Comparison of ENCODE assay signal across 11 cellular contexts in genomic region chr2:101341421-101341820, GRCh38. TPM values are rescaled to one million over a fixed set of nuclear protein-coding genes. Genes with fewer than 3 reads are reported as not detected.
A peak's percentile ranks its signal among the peaks of the same experiment; 100 is the strongest.
DNase-seq lines count a peak whose midpoint lies in the region; ATAC-seq, FAIRE-seq and TF ChIP-seq lines count a peak whose summit lies in the region.
"Had no signal": no experiment of that assay in that cellular context is flagged by ENCODE, and none has a peak within 500 bp of the region (broad histone marks: within the 10 kb centered on the region; RNA-seq: fewer than 3 reads in every experiment).

No MANE protein-coding gene starts in this region.

- no peak for TF ChIP-seq POLR2A in GM12892 (IDR thresholded peaks at IDR 0.05; ENCODE audit: low read depth, low read length)

- no peaks in the 10 kb centered on the region for H3K27me3 ChIP-seq in GM23338 (ENCODE audit: insufficient read depth)
- H3K27me3 ChIP-seq in PC-3 (ENCODE audit: low read length) = no peaks in the 10 kb centered on the region

- DNase-seq in GM23338 (ENCODE audit: low spot score) (peak; percentile 65), PC-3 (no peak), progenitor cell of endocrine pancreas (ENCODE audit: low spot score, unreplicated experiment) (no peak), NCI-H2029 treated with DMSO at 0.1 percent for 48 hours (lab: John Stamatoyannopoulos, UW) (no peak), GM12892 (ENCODE audit: insufficient read length) (no peak), Calu3 (no peak)
- DNase-seq in activated T-cell treated with anti-CD3 and anti-CD28 coated beads, Interleukin-2, amount 50 U/mL, for 4 hours = peak; percentile 23
- DNase-seq in stimulated activated CD4-positive, alpha-beta T cell treated with anti-CD3 and anti-CD28 coated beads, Interleukin-12 subunit alpha, Interleukin-12 subunit beta, amount 100 ng/mL, for 4 hours = peak; percentile 27

- H4K20me1 ChIP-seq in GM23338 (replicated peaks; ENCODE audit: insufficient read depth) (no peaks in the 10 kb centered on the region), PC-3 (ENCODE audit: low read length) (no peaks in the 10 kb centered on the region)

- H3K27ac ChIP-seq in GM23338 (ENCODE audit: low read depth) (no peak overlapping the region), PC-3 (ENCODE audit: low read length) (peak overlapping the region; percentile 35)

- TF ChIP-seq CTCF in GM23338 (conservative IDR thresholded peaks at IDR 0.05; ENCODE audit: low read depth in 2 of 2) (no peak), PC-3 (conservative IDR thresholded peaks at IDR 0.05; ENCODE audit: low read depth, low read length) (no peak), progenitor cell of endocrine pancreas (IDR thresholded peaks at IDR 0.05; ENCODE audit: unreplicated experiment) (no peak), Calu3 (IDR thresholded peaks at IDR 0.05; ENCODE audit: unreplicated experiment) (no peak)

- no peak for FAIRE-seq in GM12892 (lab: Jason Lieb, UNC)
- FAIRE-seq: bronchial epithelial cell, GM12891 had no signal

- POLR2A ChIA-PET in PC-3 (lab: Charles Lee; ENCODE audit: unreplicated experiment) = interaction anchor here (0.6 to 1.1 kb wide), 2 partner anchors 13 to 203 kb away, joined by 3 to 6 read pairs; no protein-coding TSS in a partner anchor

- CTCF ChIA-PET in PC-3 (lab: Charles Lee) = interaction anchor here (0.5 to 1.6 kb wide), 13 partner anchors 33 to 490 kb away, joined by 3 to 31 read pairs (median 4); partner anchors contain the start of genes CREG2, MAP4K4 and RNF149
- CTCF ChIA-PET in Calu3 (lab: Charles Lee) = interaction anchor here (0.6 to 1.7 kb wide), 11 partner anchors 11 to 543 kb away, joined by 3 to 16 read pairs (median 3); partner anchors contain the start of gene CREG2

- ATAC-seq in GM23338 = peak; percentile 56
- no peak; the same call in 1 of the 2 replicates for ATAC-seq in PC-3
- peak in 1 of 2 donors; percentile 48 for ATAC-seq in activated T-cell treated with anti-CD3 and anti-CD28 coated beads, Interleukin-2, amount 50 U/mL, for 4 hours

- H2AFZ ChIP-seq in GM23338 (no peak overlapping the region), PC-3 (ENCODE audit: low read length) (peak overlapping the region; percentile 52)

- H3K4me1 Mint-ChIP-seq in GM23338 (peaks cover 40% of the 10 kb centered on the region), progenitor cell of endocrine pancreas (ENCODE audit: low read depth) (peaks cover 21% of the 10 kb centered on the region), Calu3 (ENCODE audit: low read depth, unreplicated experiment) (peaks cover 34% of the 10 kb centered on the region)
- peaks cover 26% of the 10 kb centered on the region for H3K4me1 Mint-ChIP-seq in activated T-cell treated with anti-CD3 and anti-CD28 coated beads, Interleukin-2, amount 50 U/mL, for 4 hours (ENCODE audit: low read depth)

- H3K9me3 Mint-ChIP-seq in GM23338 = peaks cover 14% of the 10 kb centered on the region
- no peaks in the 10 kb centered on the region for H3K9me3 Mint-ChIP-seq in activated T-cell treated with anti-CD3 and anti-CD28 coated beads, Interleukin-2, amount 50 U/mL, for 4 hours
- no peaks in the 10 kb centered on the region for H3K9me3 Mint-ChIP-seq in progenitor cell of endocrine pancreas (ENCODE audit: low read depth)
- H3K9me3 Mint-ChIP-seq in Calu3 (ENCODE audit: low read depth, unreplicated experiment) = no peaks in the 10 kb centered on the region
- H3K9me3 Mint-ChIP-seq: naive B cell had no signal

- H3K4me1 ChIP-seq in GM23338 (ENCODE audit: insufficient read depth) (peaks cover 24% of the 10 kb centered on the region), PC-3 (ENCODE audit: insufficient read depth, low read length) (peaks cover 42% of the 10 kb centered on the region)

- H3K4me3 Mint-ChIP-seq in GM23338 (no peak overlapping the region), progenitor cell of endocrine pancreas (ENCODE audit: low read depth) (no peak overlapping the region), Calu3 (ENCODE audit: low read depth, unreplicated experiment) (no peak overlapping the region)
- no peak overlapping the region for H3K4me3 Mint-ChIP-seq in activated T-cell treated with anti-CD3 and anti-CD28 coated beads, Interleukin-2, amount 50 U/mL, for 4 hours
- H3K4me3 Mint-ChIP-seq: naive B cell had no signal

- 0 out of 2 replicates have a peak overlapping the region, but pooled peaks have one; percentile 47 for H3K9ac ChIP-seq in PC-3 (ENCODE audit: low read length)

- H3K27me3 Mint-ChIP-seq in GM23338 (ENCODE audit: insufficient read depth, low read depth, poor library complexity) (peaks cover 13% of the 10 kb centered on the region), progenitor cell of endocrine pancreas (no peaks in the 10 kb centered on the region), Calu3 (ENCODE audit: unreplicated experiment) (no peaks in the 10 kb centered on the region)
- H3K27me3 Mint-ChIP-seq in activated T-cell treated with anti-CD3 and anti-CD28 coated beads, Interleukin-2, amount 50 U/mL, for 4 hours (ENCODE audit: low read depth) = no peaks in the 10 kb centered on the region

- BruUV-seq in PC-3 (replicated peaks; lab: Mats Ljungman, UMichigan) (no TSS peak), Calu3 (replicated peaks; lab: Mats Ljungman, UMichigan) (no TSS peak)

- H3K9me2 ChIP-seq in GM23338 (ENCODE audit: insufficient read depth) (no peaks in the 10 kb centered on the region), PC-3 (replicated peaks; ENCODE audit: low read length) (no peaks in the 10 kb centered on the region)

- H3K4me2 ChIP-seq in GM23338 (no peak overlapping the region), PC-3 (ENCODE audit: low read length) (peak overlapping the region; percentile 47)

- no peaks in the 10 kb centered on the region for H3K9me3 ChIP-seq in PC-3 (ENCODE audit: low read length)

- H3F3A ChIP-seq in GM23338 (replicated peaks; ENCODE audit: low read depth) (peaks cover 6% of the 10 kb centered on the region; the same call in 1 of the 2 replicates), PC-3 (ENCODE audit: low read length, unreplicated experiment) (no peaks in the 10 kb centered on the region)

- H3K36me3 ChIP-seq in GM23338 (ENCODE audit: insufficient read depth) (no peaks in the 10 kb centered on the region), PC-3 (ENCODE audit: low read depth, low read length) (no peaks in the 10 kb centered on the region)

- intact Hi-C loops in PC-3 (cut with micrococcal nuclease) (loop anchor here (5.0 kb wide), 2 partner anchors 356 to 491 kb away; partner anchors contain the start of gene MAP4K4), Calu3 (cut with micrococcal nuclease; ENCODE audit: unreplicated experiment) (loop anchor here (2.0 kb wide), 1 partner anchor 491 kb away; no protein-coding TSS in a partner anchor)

- H3K79me2 ChIP-seq in GM23338 (replicated peaks; ENCODE audit: insufficient read depth) = no peaks in the 10 kb centered on the region
- H3K79me2 ChIP-seq in PC-3 (ENCODE audit: low read length) = no peaks in the 10 kb centered on the region

- H3K36me3 Mint-ChIP-seq in GM23338 (ENCODE audit: low read depth) (peaks cover 6% of the 10 kb centered on the region; the same call in 1 of the 3 replicates), progenitor cell of endocrine pancreas (ENCODE audit: insufficient read depth) (no peaks in the 10 kb centered on the region), Calu3 (ENCODE audit: insufficient read depth, unreplicated experiment) (peaks cover 4% of the 10 kb centered on the region)
- H3K36me3 Mint-ChIP-seq in activated T-cell treated with anti-CD3 and anti-CD28 coated beads, Interleukin-2, amount 50 U/mL, for 4 hours (ENCODE audit: insufficient read depth) = no peaks in the 10 kb centered on the region
- H3K36me3 Mint-ChIP-seq: naive B cell had no signal

- H3K4me3 ChIP-seq in GM23338 (no peak overlapping the region), PC-3 (ENCODE audit: low read length) (no peak overlapping the region)

- H3K27ac Mint-ChIP-seq in GM23338 (no peak overlapping the region), progenitor cell of endocrine pancreas (no peak overlapping the region), Calu3 (ENCODE audit: unreplicated experiment) (no peak overlapping the region)
- H3K27ac Mint-ChIP-seq: naive B cell had no signal

TF ChIP-seq in GM23338, 12 proteins besides CTCF, POLR2A, EP300 and RAD21:
- TF ChIP-seq ZNF114 (CRISPR knock-in tag; IDR thresholded peaks at IDR 0.05) (no peak), ZNF331 (CRISPR knock-in tag; IDR thresholded peaks at IDR 0.05; ENCODE audit: low read depth) (no peak)

RNA-seq across cellular contexts. Expression of gene RNF149, which starts 32.9 kb away (rescaled TPM):
- total RNA-seq in GM23338 (2014; rRNA removed; shearing (Covaris generic)) = 42.4 and 47.6 TPM in 2 replicates
- 37.2 and 38.8 TPM in 2 replicates for polyA plus RNA-seq in GM23338 (2016; fragmentation: Nextera tagmentation; extraction: Ambion mirVana)
- total RNA-seq in PC-3 (2014; rRNA removed) (47.3 and 68.0 TPM in 2 replicates), progenitor cell of endocrine pancreas (51.2 and 51.5 TPM in 2 replicates), Calu3 (2022) (69.0 and 79.8 TPM in 2 replicates)
- 10 to 100 TPM; 27.3 to 33.3 (median 27.3) TPM for total RNA-seq in activated T-cell treated with anti-CD3 and anti-CD28 coated beads, Interleukin-2, amount 50 U/mL, for 4 hours
- 17.3 TPM for polyA plus RNA-seq in GM12892 (2012; ENCODE audit: missing spikeins)

RNA-seq across cellular contexts. Expression of gene CREG2, which starts 45.9 kb away (rescaled TPM):
- total RNA-seq in GM23338 (2014; rRNA removed; shearing (Covaris generic)) = 0.12 and 2.6 TPM in 2 replicates
- 1.5 and 1.7 TPM in 2 replicates for polyA plus RNA-seq in GM23338 (2016; fragmentation: Nextera tagmentation; extraction: Ambion mirVana)
- total RNA-seq in PC-3 (2014; rRNA removed) (40.0 and 67.9 TPM in 2 replicates), progenitor cell of endocrine pancreas (0.65 and 1.3 TPM in 2 replicates), Calu3 (2022) (1.3 and 2.4 TPM in 2 replicates)
- not detected for total RNA-seq in activated T-cell treated with anti-CD3 and anti-CD28 coated beads, Interleukin-2, amount 50 U/mL, for 4 hours
- not detected for polyA plus RNA-seq in GM12892 (2012; ENCODE audit: missing spikeins)

Comparison
In these comparisons a context has a peak if more than half of its experiments do, and no peak if none do; other contexts are left out.
1. DNase-seq: peak in GM23338 (single experiment), activated T-cell treated with anti-CD3 and anti-CD28 coated beads, Interleukin-2, amount 50 U/mL, for 4 hours (single experiment) and stimulated activated CD4-positive, alpha-beta T cell treated with anti-CD3 and anti-CD28 coated beads, Interleukin-12 subunit alpha, Interleukin-12 subunit beta, amount 100 ng/mL, for 4 hours (single experiment); none in PC-3 (single experiment), progenitor cell of endocrine pancreas (single experiment), NCI-H2029 treated with DMSO at 0.1 percent for 48 hours (single experiment), GM12892 (single experiment) and Calu3 (single experiment).
2. RNA of gene CREG2, which starts 45.9 kb away (total RNA-seq): 40.0 to 67.9 TPM in PC-3; 0.12 to 2.6 TPM in GM23338, 1.3 to 2.4 TPM in Calu3, 0.65 to 1.3 TPM in progenitor cell of endocrine pancreas and not detected in activated T-cell treated with anti-CD3 and anti-CD28 coated beads, Interleukin-2, amount 50 U/mL, for 4 hours; every median in the first group is over 10 times any median in the second.